Comparison of ENCODE assay signal across 9 cellular contexts in the genomic region with DNA sequence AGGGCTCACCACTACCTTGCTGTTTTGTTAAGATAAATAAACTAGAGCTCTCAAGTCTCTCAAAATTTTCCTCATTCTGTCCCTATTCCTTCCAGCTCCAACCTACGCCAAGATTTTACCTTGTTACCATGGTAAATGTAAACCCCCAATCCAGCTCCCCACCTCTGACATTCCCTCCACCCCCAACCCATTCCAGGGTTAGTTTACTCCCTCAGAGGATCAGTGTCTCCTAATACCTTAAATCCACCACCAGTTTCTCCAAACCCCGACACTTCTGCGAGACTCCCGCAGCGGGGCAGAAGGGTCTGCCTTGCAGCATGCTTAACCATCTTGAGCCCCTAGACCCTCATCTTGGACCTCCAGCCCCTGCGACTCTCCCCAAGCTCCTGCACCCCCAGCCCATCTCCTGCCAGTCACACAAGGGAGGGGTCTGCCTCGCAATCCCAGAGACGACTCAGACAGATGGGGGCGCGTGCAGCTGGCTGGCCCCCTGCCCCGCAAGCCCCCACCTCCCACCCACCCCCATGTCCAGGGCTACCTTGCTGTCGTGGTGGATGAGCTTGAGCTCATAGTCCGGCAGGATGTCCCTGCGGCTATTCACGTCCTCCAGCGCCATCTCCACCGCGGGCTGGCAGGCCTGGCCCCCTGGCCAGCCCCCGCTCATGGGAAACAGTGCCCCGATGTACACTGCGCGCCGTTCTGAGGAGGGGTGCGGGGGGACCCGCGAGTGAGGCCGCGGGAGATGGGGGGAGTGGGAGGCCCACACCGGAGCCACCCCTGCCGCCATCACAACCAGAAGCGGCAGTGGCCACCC. TPM values are rescaled to one million over a fixed set of nuclear protein-coding genes. Genes with fewer than 3 reads are reported as not detected.
DNase-seq lines count a peak whose midpoint lies in the region; TF ChIP-seq lines count a peak whose summit lies in the region.
"Had no signal": no experiment of that assay in that cellular context is flagged by ENCODE, and none has a peak within 500 bp of the region (broad histone marks: within the 10 kb centered on the region; RNA-seq: fewer than 3 reads in every experiment).

No MANE protein-coding gene starts in this region.

- intact Hi-C loops in activated naive CD4-positive, alpha-beta T cell treated with anti-CD3 and anti-CD28 coated beads for 36 hours (cut with micrococcal nuclease): loop anchor here (5.0 kb wide), 1 partner anchor 790 kb away; no protein-coding TSS in a partner anchor
- intact Hi-C loops in dendritic cell treated with granulocyte-macrophage colony-stimulating factor and Interleukin-4, amounts not matched to agents 40 ng/mL and 50 ng/mL, for 4 days (cut with micrococcal nuclease): no loop called here

- no peaks in the 10 kb centered on the region for H3K36me3 Mint-ChIP-seq in activated naive CD4-positive, alpha-beta T cell treated with anti-CD3 and anti-CD28 coated beads for 36 hours (ENCODE audit: low read depth)
- H3K36me3 Mint-ChIP-seq in dendritic cell treated with granulocyte-macrophage colony-stimulating factor and Interleukin-4, amounts not matched to agents 40 ng/mL and 50 ng/mL, for 4 days (ENCODE audit: low read depth): peaks cover 47% of the 10 kb centered on the region
- peaks cover 14% of the 10 kb centered on the region for H3K36me3 Mint-ChIP-seq in mesothelial cell of epicardium

- H3K9me3 Mint-ChIP-seq in activated naive CD4-positive, alpha-beta T cell treated with anti-CD3 and anti-CD28 coated beads for 36 hours: no peaks in the 10 kb centered on the region
- no peaks in the 10 kb centered on the region for H3K9me3 Mint-ChIP-seq in dendritic cell treated with granulocyte-macrophage colony-stimulating factor and Interleukin-4, amounts not matched to agents 40 ng/mL and 50 ng/mL, for 4 days
- H3K9me3 Mint-ChIP-seq in mesothelial cell of epicardium: no peaks in the 10 kb centered on the region

- 8% methylated on average over 31 of the region's 31 CpGs for WGBS in urinary bladder

- H3K36me3 ChIP-seq in urinary bladder (ENCODE audit: insufficient read depth): no peaks in the 10 kb centered on the region

- TF ChIP-seq CTCF in mesothelial cell of epicardium (IDR thresholded peaks at IDR 0.05; ENCODE audit: unreplicated experiment): no peak
- TF ChIP-seq CTCF in GM20000 (IDR thresholded peaks at IDR 0.05; ENCODE audit: extremely low read depth, missing control alignments): no peak

- peak overlapping the region; percentile 31 for H3K27ac ChIP-seq in urinary bladder (ENCODE audit: low read depth)

- no peak overlapping the region for H3K27ac Mint-ChIP-seq in activated naive CD4-positive, alpha-beta T cell treated with anti-CD3 and anti-CD28 coated beads for 36 hours
- H3K27ac Mint-ChIP-seq in dendritic cell treated with granulocyte-macrophage colony-stimulating factor and Interleukin-4, amounts not matched to agents 40 ng/mL and 50 ng/mL, for 4 days: no peak overlapping the region
- no peak overlapping the region for H3K27ac Mint-ChIP-seq in mesothelial cell of epicardium

- peaks cover 30% of the 10 kb centered on the region for H3K4me1 Mint-ChIP-seq in activated naive CD4-positive, alpha-beta T cell treated with anti-CD3 and anti-CD28 coated beads for 36 hours (ENCODE audit: low read depth)
- H3K4me1 Mint-ChIP-seq in dendritic cell treated with granulocyte-macrophage colony-stimulating factor and Interleukin-4, amounts not matched to agents 40 ng/mL and 50 ng/mL, for 4 days (ENCODE audit: low read depth): peaks cover 62% of the 10 kb centered on the region
- peaks cover 44% of the 10 kb centered on the region for H3K4me1 Mint-ChIP-seq in mesothelial cell of epicardium

- DNase-seq in activated naive CD4-positive, alpha-beta T cell treated with anti-CD3 and anti-CD28 coated beads for 36 hours: no peak
- DNase-seq in activated naive CD4-positive, alpha-beta T cell treated with Interleukin-2 at 50 U/mL for 16 hours: no peak
- DNase-seq in mesothelial cell of epicardium (ENCODE audit: low spot score in 2 of 2, unreplicated experiment in 2 of 2): no peak
- DNase-seq in NAMALWA (ENCODE audit: low spot score): no peak
- DNase-seq in GM20000 (ENCODE audit: low spot score): no peak
- no peak for DNase-seq in NCI-H524 treated with DMSO at 0.1 percent for 48 hours (lab: John Stamatoyannopoulos, UW)

- peaks cover 3% of the 10 kb centered on the region for H3K27me3 Mint-ChIP-seq in activated naive CD4-positive, alpha-beta T cell treated with anti-CD3 and anti-CD28 coated beads for 36 hours (ENCODE audit: low read depth)
- peaks cover 65% of the 10 kb centered on the region for H3K27me3 Mint-ChIP-seq in dendritic cell treated with granulocyte-macrophage colony-stimulating factor and Interleukin-4, amounts not matched to agents 40 ng/mL and 50 ng/mL, for 4 days
- peaks cover 5% of the 10 kb centered on the region for H3K27me3 Mint-ChIP-seq in mesothelial cell of epicardium (ENCODE audit: low read depth)

- H3K4me3 Mint-ChIP-seq in activated naive CD4-positive, alpha-beta T cell treated with anti-CD3 and anti-CD28 coated beads for 36 hours: peak overlapping the region; percentile 38
- H3K4me3 Mint-ChIP-seq in dendritic cell treated with granulocyte-macrophage colony-stimulating factor and Interleukin-4, amounts not matched to agents 40 ng/mL and 50 ng/mL, for 4 days: peak overlapping the region; percentile 60
- H3K4me3 Mint-ChIP-seq in mesothelial cell of epicardium: peak overlapping the region; percentile 85

- peak overlapping the region; percentile 55 for H3K4me3 ChIP-seq in urinary bladder (ENCODE audit: low read depth, low read length)

- CTCF ChIA-PET in activated naive CD4-positive, alpha-beta T cell treated with anti-CD3 and anti-CD28 coated beads for 36 hours (lab: Charles Lee): interaction anchor here (1.0 to 4.4 kb wide), 3 partner anchors 9 to 27 kb away, joined by 3 to 19 read pairs (median 4); no protein-coding TSS in a partner anchor

- H3K4me1 ChIP-seq in urinary bladder (ENCODE audit: insufficient read depth): peaks cover 2% of the 10 kb centered on the region

RNA-seq across cellular contexts. Expression of a gene that starts 5.8 kb away (rescaled TPM):
- 10 to 100 TPM in 1 of 2 experiments, 1 to 10 TPM in 1; 8.0 to 11.2 TPM for total RNA-seq in activated naive CD4-positive, alpha-beta T cell treated with anti-CD3 and anti-CD28 coated beads for 36 hours
- 130 to 138 TPM (median 134 TPM) in 3 replicates for total RNA-seq in mesothelial cell of epicardium
- total RNA-seq in urinary bladder: 39.1 TPM
- 39.4 TPM for polyA plus RNA-seq in urinary bladder

RNA-seq across cellular contexts. Expression of a gene that starts 29.7 kb away (rescaled TPM):
- total RNA-seq in activated naive CD4-positive, alpha-beta T cell treated with anti-CD3 and anti-CD28 coated beads for 36 hours: not detected
- total RNA-seq in mesothelial cell of epicardium (0.65 to 1.4 TPM (median 0.82 TPM) in 3 replicates), urinary bladder (not detected)
- not detected for polyA plus RNA-seq in urinary bladder
- total RNA-seq: Daoy had no signal

RNA-seq across cellular contexts. Expression of a gene that starts 42.2 kb away (rescaled TPM):
- total RNA-seq in activated naive CD4-positive, alpha-beta T cell treated with anti-CD3 and anti-CD28 coated beads for 36 hours: not detected
- not detected in 3 replicates for total RNA-seq in mesothelial cell of epicardium
- not detected for total RNA-seq in urinary bladder
- not detected for polyA plus RNA-seq in urinary bladder
- total RNA-seq: Daoy had no signal

RNA-seq across cellular contexts. Expression of a gene that starts 53.8 kb away (rescaled TPM):
- not detected for total RNA-seq in activated naive CD4-positive, alpha-beta T cell treated with anti-CD3 and anti-CD28 coated beads for 36 hours
- total RNA-seq in mesothelial cell of epicardium (0.11 TPM in 2 of 3 replicates, not detected in the other), urinary bladder (not detected)
- polyA plus RNA-seq in urinary bladder: not detected
